ENCODE assay signal across 8 cellular contexts in genomic region chr17:30093463-30094147, GRCh38. TPM values are rescaled to one million over a fixed set of nuclear protein-coding genes. Genes with fewer than 3 reads are reported as not detected.
DNase-seq lines count a peak whose midpoint lies in the region; ATAC-seq, FAIRE-seq and TF ChIP-seq lines count a peak whose summit lies in the region.

No MANE protein-coding gene starts in this region.

- intact Hi-C loops in activated T-helper 1 cell treated with anti-CD3 and anti-CD28 coated beads, Interleukin-12 subunit alpha, Interleukin-12 subunit beta, Interleukin-2, Interleukin-4 antibody, amounts not matched to agents 30 ng/mL and 10 ng/mL and 1 ng/mL, durations not matched to agents 14 hours and 24 hours and 36 hours (cut with micrococcal nuclease) = loop anchor here (1.0 to 10.0 kb wide), 3 partner anchors 67 to 459 kb away; no protein-coding TSS in a partner anchor

- no peak for ATAC-seq in GM19328 (IDR thresholded peaks at IDR 0.05; ENCODE audit: unreplicated experiment)

- H3K27ac Mint-ChIP-seq in activated T-helper 1 cell treated with anti-CD3 and anti-CD28 coated beads, Interleukin-12 subunit alpha, Interleukin-12 subunit beta, Interleukin-2, Interleukin-4 antibody, amounts not matched to agents 30 ng/mL and 10 ng/mL and 1 ng/mL, durations not matched to agents 14 hours and 24 hours and 36 hours = no peak overlapping the region

- H3K27me3 Mint-ChIP-seq in activated T-helper 1 cell treated with anti-CD3 and anti-CD28 coated beads, Interleukin-12 subunit alpha, Interleukin-12 subunit beta, Interleukin-2, Interleukin-4 antibody, amounts not matched to agents 30 ng/mL and 10 ng/mL and 1 ng/mL, durations not matched to agents 14 hours and 24 hours and 36 hours (ENCODE audit: insufficient read depth) = peaks cover 39% of the 10 kb centered on the region

- H3K4me1 Mint-ChIP-seq in activated T-helper 1 cell treated with anti-CD3 and anti-CD28 coated beads, Interleukin-12 subunit alpha, Interleukin-12 subunit beta, Interleukin-2, Interleukin-4 antibody, amounts not matched to agents 30 ng/mL and 10 ng/mL and 1 ng/mL, durations not matched to agents 14 hours and 24 hours and 36 hours (ENCODE audit: low read depth) = peaks cover 9% of the 10 kb centered on the region

- H3K4me3 Mint-ChIP-seq in activated T-helper 1 cell treated with anti-CD3 and anti-CD28 coated beads, Interleukin-12 subunit alpha, Interleukin-12 subunit beta, Interleukin-2, Interleukin-4 antibody, amounts not matched to agents 30 ng/mL and 10 ng/mL and 1 ng/mL, durations not matched to agents 14 hours and 24 hours and 36 hours = no peak overlapping the region

- H3K9me3 Mint-ChIP-seq in activated T-helper 1 cell treated with anti-CD3 and anti-CD28 coated beads, Interleukin-12 subunit alpha, Interleukin-12 subunit beta, Interleukin-2, Interleukin-4 antibody, amounts not matched to agents 30 ng/mL and 10 ng/mL and 1 ng/mL, durations not matched to agents 14 hours and 24 hours and 36 hours = no peaks in the 10 kb centered on the region

- peak; percentile 98 for TF ChIP-seq CTCF in D721Med (IDR thresholded peaks at IDR 0.05; ENCODE audit: insufficient read depth, missing control alignments)

- no peak for FAIRE-seq in D721Med (lab: Jason Lieb, UNC)
- peak; percentile 44 for FAIRE-seq in HTR-8/SVneo (lab: Jason Lieb, UNC)

- peak; percentile 50 for DNase-seq in D721Med (ENCODE audit: insufficient read length, low spot score)
- peak; percentile 84 for DNase-seq in HTR-8/SVneo (ENCODE audit: insufficient read length, low spot score)
- DNase-seq in OCI-M2 (lab: John Stamatoyannopoulos, UW; ENCODE audit: unreplicated experiment) = peak; percentile 62
- peak; percentile 25 for DNase-seq in activated T-helper 1 cell treated with anti-CD3 and anti-CD28 coated beads, Interleukin-12 subunit alpha, Interleukin-12 subunit beta, Interleukin-2, Interleukin-4 antibody, amounts not matched to agents 30 ng/mL and 10 ng/mL and 1 ng/mL, durations not matched to agents 14 hours and 24 hours and 36 hours (ENCODE audit: low spot score)
- DNase-seq in foreskin melanocyte = peak; percentile 64
- peak; percentile 18 for DNase-seq in occipital lobe (lab: John Stamatoyannopoulos, UW)
- DNase-seq in GF-D8 (lab: John Stamatoyannopoulos, UW) = no peak

- no peaks in the 10 kb centered on the region for H3K36me3 Mint-ChIP-seq in activated T-helper 1 cell treated with anti-CD3 and anti-CD28 coated beads, Interleukin-12 subunit alpha, Interleukin-12 subunit beta, Interleukin-2, Interleukin-4 antibody, amounts not matched to agents 30 ng/mL and 10 ng/mL and 1 ng/mL, durations not matched to agents 14 hours and 24 hours and 36 hours (ENCODE audit: low read depth)

RNA-seq across cellular contexts. Expression of gene NSRP1, which starts 23.0 kb away (rescaled TPM):
- total RNA-seq in activated T-helper 1 cell treated with anti-CD3 and anti-CD28 coated beads, Interleukin-12 subunit alpha, Interleukin-12 subunit beta, Interleukin-2, Interleukin-4 antibody, amounts not matched to agents 30 ng/mL and 10 ng/mL and 1 ng/mL, durations not matched to agents 14 hours and 24 hours and 36 hours = 32.4 and 35.3 TPM in 2 replicates
- total RNA-seq in occipital lobe = 7.2 TPM
